In genomic region chr5:34499001-34499734, GRCh38 we compare ENCODE assay signal across 9 cellular contexts.
A peak's percentile ranks its signal among the peaks of the same experiment; 100 is the strongest.
DNase-seq lines count a peak whose midpoint lies in the region; ATAC-seq, FAIRE-seq and TF ChIP-seq lines count a peak whose summit lies in the region.
"Had no signal": no experiment of that assay in that cellular context is flagged by ENCODE, and none has a peak within 500 bp of the region (broad histone marks: within the 10 kb centered on the region; RNA-seq: fewer than 3 reads in every experiment).

No MANE protein-coding gene starts in this region.

- H3K4me1 ChIP-seq in breast epithelium (peaks cover 9% of the 10 kb centered on the region in 2 donors), esophagus squamous epithelium (peaks cover 20 to 70% (median 48%) of the 10 kb centered on the region in 3 donors), stomach smooth muscle (ENCODE audit: control insufficient read depth, insufficient read depth, low read length) (peaks cover 56% of the 10 kb centered on the region)

- POLR2A ChIA-PET in MCF 10A (lab: Yijun Ruan, JAX) = interaction anchor here (0.6 to 1.8 kb wide), 5 partner anchors 12 to 431 kb away, joined by 3 to 6 read pairs (median 5); partner anchors contain the start of genes BRIX1, DNAJC21 and RAD1

- no peak for TF ChIP-seq CTCF in MCF 10A (IDR thresholded peaks at IDR 0.05; ENCODE audit: unreplicated experiment)
- TF ChIP-seq CTCF in breast epithelium (IDR thresholded peaks at IDR 0.05) = no peak
- no peak for TF ChIP-seq CTCF in esophagus squamous epithelium (IDR thresholded peaks at IDR 0.05)

- H3K36me3 Mint-ChIP-seq in MCF 10A (ENCODE audit: insufficient read depth, unreplicated experiment) = no peaks in the 10 kb centered on the region

- H3K9ac ChIP-seq in stomach smooth muscle (ENCODE audit: low read length in 2 of 2) = no peak overlapping the region

- H3K27ac ChIP-seq in breast epithelium (peak overlapping the region in 1 of 2 donors; percentile 40), esophagus squamous epithelium (peak overlapping the region; percentile 53 to 84 (median 64)), stomach smooth muscle (ENCODE audit: low read length) (peak overlapping the region; percentile 66)

- H3K4me1 Mint-ChIP-seq in MCF 10A (ENCODE audit: insufficient read depth, unreplicated experiment) = peaks cover 19% of the 10 kb centered on the region

- H3K27me3 Mint-ChIP-seq in MCF 10A (ENCODE audit: insufficient read depth, unreplicated experiment) = no peaks in the 10 kb centered on the region

- CTCF ChIA-PET in MCF 10A (lab: Yijun Ruan, JAX) = interaction anchor here (0.6 to 3.4 kb wide), 5 partner anchors 13 to 399 kb away, joined by 3 to 27 read pairs (median 4); no protein-coding TSS in a partner anchor

- no peak for TF ChIP-seq POLR2A in breast epithelium (IDR thresholded peaks at IDR 0.05)
- TF ChIP-seq POLR2A in esophagus squamous epithelium (IDR thresholded peaks at IDR 0.05) = no peak

- peak; percentile 80 for DNase-seq in MCF 10A (ENCODE audit: unreplicated experiment)
- DNase-seq in breast epithelium (ENCODE audit: low spot score in 2 of 2) = no peak
- DNase-seq in RCC 7860 (ENCODE audit: low spot score) = peak; percentile 79
- no peak for DNase-seq in esophagus squamous epithelium (lab: John Stamatoyannopoulos, UW)
- DNase-seq in left lobe of liver (ENCODE audit: low spot score) = no peak
- DNase-seq in COR-L47 (lab: John Stamatoyannopoulos, UW) = no peak

- peak; percentile 90 for FAIRE-seq in RCC 7860 (lab: Jason Lieb, UNC)
- FAIRE-seq: endometrium had no signal

- peak overlapping the region; percentile 35 for H3K27ac Mint-ChIP-seq in MCF 10A (ENCODE audit: low read depth, unreplicated experiment)

- H3K4me3 ChIP-seq in breast epithelium (no peak overlapping the region), esophagus squamous epithelium (no peak overlapping the region), stomach smooth muscle (ENCODE audit: low read length in 2 of 2) (peak overlapping the region; percentile 15 to 29)

- intact Hi-C loops in MCF 10A (cut with micrococcal nuclease) = no loop called here
- intact Hi-C loops in breast epithelium (cut with DNase I; ENCODE audit: low total_unique reads) = no loop called here
- intact Hi-C loops in esophagus squamous epithelium (cut with DNase I) = no loop called here

- BruUV-seq in MCF 10A (replicated peaks; lab: Mats Ljungman, UMichigan) = no TSS peak

- peak; percentile 95 for ATAC-seq in HG02973 (IDR thresholded peaks at IDR 0.05; ENCODE audit: unreplicated experiment)
- no peak for ATAC-seq in left lobe of liver

- 54 to 66% methylated on average over 5 of the region's 5 CpGs for WGBS in esophagus squamous epithelium, 2 donors

- H3K9me3 ChIP-seq in breast epithelium (no peaks in the 10 kb centered on the region), esophagus squamous epithelium (peaks cover 0 to 4% (median 0%) of the 10 kb centered on the region in 3 donors), stomach smooth muscle (ENCODE audit: control insufficient read depth in 2 of 2, low read length in 2 of 2) (peaks cover 0 to 3% of the 10 kb centered on the region in 2 donors)

- no peak overlapping the region for H3K4me3 Mint-ChIP-seq in MCF 10A (ENCODE audit: unreplicated experiment)

- H3K9me3 Mint-ChIP-seq in MCF 10A (ENCODE audit: unreplicated experiment) = no peaks in the 10 kb centered on the region

- H3K27me3 ChIP-seq in breast epithelium (peaks cover 0 to 4% of the 10 kb centered on the region in 2 donors), esophagus squamous epithelium (no peaks in the 10 kb centered on the region), stomach smooth muscle (ENCODE audit: control insufficient read depth in 1 of 2, insufficient read depth in 2 of 2, low read length in 2 of 2) (no peaks in the 10 kb centered on the region)

- H3K36me3 ChIP-seq in breast epithelium (no peaks in the 10 kb centered on the region), esophagus squamous epithelium (no peaks in the 10 kb centered on the region), stomach smooth muscle (ENCODE audit: control insufficient read depth in 2 of 2, insufficient read depth in 2 of 2, low read length in 2 of 2) (no peaks in the 10 kb centered on the region)

Comparison
In these comparisons a context has a peak if more than half of its experiments do, and no peak if none do; other contexts are left out.
1. DNase-seq: peak in MCF 10A (single experiment) and RCC 7860 (single experiment); none in breast epithelium (0 of 2), esophagus squamous epithelium (single experiment), left lobe of liver (single experiment) and COR-L47 (single experiment).
2. H3K4me3 ChIP-seq: peak in stomach smooth muscle (2 of 2); none in breast epithelium (0 of 3) and esophagus squamous epithelium (0 of 4).